Comparison of ENCODE assay signal across 19 cellular contexts in the genomic region with DNA sequence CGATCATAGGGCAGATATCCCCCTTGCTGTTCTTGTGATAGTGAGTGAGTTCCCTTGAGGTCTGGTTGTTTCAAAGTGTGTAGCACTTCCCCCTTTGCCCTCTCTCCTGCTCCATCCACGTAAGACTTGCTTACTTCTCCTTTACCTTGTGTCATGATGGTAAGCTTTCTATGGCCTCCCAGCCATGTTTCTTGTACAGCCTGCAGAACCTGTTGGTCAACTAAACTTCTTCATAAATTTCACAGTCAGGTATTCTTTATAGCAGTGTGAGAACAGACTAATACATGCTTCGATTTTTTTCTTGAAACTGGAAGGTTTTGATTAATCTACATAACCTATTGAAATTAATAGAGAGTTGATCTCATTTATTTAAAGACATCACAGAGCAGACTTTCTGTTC.
A peak's percentile ranks its signal among the peaks of the same experiment; 100 is the strongest.
DNase-seq lines count a peak whose midpoint lies in the region; TF ChIP-seq lines count a peak whose summit lies in the region.
"Had no signal": no experiment of that assay in that cellular context is flagged by ENCODE, and none has a peak within 500 bp of the region (broad histone marks: within the 10 kb centered on the region; RNA-seq: fewer than 3 reads in every experiment).

No MANE protein-coding gene starts in this region.

- H3K9me3 Mint-ChIP-seq in type B pancreatic cell: peaks cover 10% of the 10 kb centered on the region

- no peaks in the 10 kb centered on the region for H3K27me3 ChIP-seq in sigmoid colon

- TF ChIP-seq CTCF in epithelial cell of esophagus (IDR thresholded peaks at IDR 0.05; ENCODE audit: insufficient read depth, low read depth, low read length, missing control alignments) (no peak), type B pancreatic cell (conservative IDR thresholded peaks at IDR 0.05) (no peak), GM13976 (IDR thresholded peaks at IDR 0.05; ENCODE audit: borderline replicate concordance, control extremely low read depth, extremely low read depth, insufficient read depth, missing control alignments) (no peak), sigmoid colon (IDR thresholded peaks at IDR 0.05) (no peak)

- H3K4me1 Mint-ChIP-seq in type B pancreatic cell (ENCODE audit: unreplicated experiment): peaks cover 21% of the 10 kb centered on the region
- H3K4me1 Mint-ChIP-seq: H9 had no signal

- H3K27ac ChIP-seq in sigmoid colon: no peak overlapping the region
- H3K27ac ChIP-seq: 22Rv1, A549, C4-2B, HL-60 had no signal

- H3K4me3 Mint-ChIP-seq in type B pancreatic cell: peak overlapping the region; percentile 59
- H3K4me3 Mint-ChIP-seq: CD4-positive, alpha-beta T cell; H9 had no signal

- no peaks in the 10 kb centered on the region for H3K4me1 ChIP-seq in sigmoid colon
- H3K4me1 ChIP-seq: A549, Caco-2 had no signal

- H3K27me3 Mint-ChIP-seq in type B pancreatic cell: peaks cover 3% of the 10 kb centered on the region
- H3K27me3 Mint-ChIP-seq: CD4-positive, alpha-beta T cell had no signal

- H3K27ac Mint-ChIP-seq in type B pancreatic cell: peak overlapping the region; percentile 72
- H3K27ac Mint-ChIP-seq: CD4-positive, alpha-beta T cell; H9 had no signal

- 68 to 70% methylated on average over 3 of the region's 3 CpGs for WGBS in sigmoid colon, 2 donors

- H3K4me3 ChIP-seq in epithelial cell of esophagus (ENCODE audit: low read length): no peak overlapping the region
- H3K4me3 ChIP-seq in sigmoid colon: no peak overlapping the region
- H3K4me3 ChIP-seq: A549, K562 had no signal

- H3K9me3 ChIP-seq in sigmoid colon: peaks cover 0 to 4% (median 2%) of the 10 kb centered on the region in 4 donors
- H3K9me3 ChIP-seq: A549, Caco-2 had no signal

- DNase-seq in DMS53 (lab: John Stamatoyannopoulos, UW): peak; percentile 20
- peak; percentile 8 for DNase-seq in OCI-M1 (lab: John Stamatoyannopoulos, UW)
- DNase-seq in epithelial cell of esophagus (ENCODE audit: low read depth): peak; percentile 17
- no peak for DNase-seq in type B pancreatic cell (ENCODE audit: extremely low spot score, unreplicated experiment)
- DNase-seq in NCI-H524 (lab: John Stamatoyannopoulos, UW): no peak
- no peak for DNase-seq in GM13976 (ENCODE audit: low spot score)
- DNase-seq in sigmoid colon: no peak
- DNase-seq: AML-193; Caco-2; CD4-positive, alpha-beta T cell; DMS79 treated with DMSO at 0.1 percent for 48 hours; GF-D8; H9; IMR-90 had no signal

- no peak for TF ChIP-seq POLR2A in sigmoid colon (IDR thresholded peaks at IDR 0.05)

- peaks cover 7% of the 10 kb centered on the region for H3K36me3 Mint-ChIP-seq in type B pancreatic cell

- intact Hi-C loops in sigmoid colon (cut with DNase I): no loop called here

- TF ChIP-seq EP300 in sigmoid colon (IDR thresholded peaks at IDR 0.05): no peak

- in situ Hi-C loops in GM13976 (cut with MboI; ENCODE audit: low sequenced_read_pairs, unreplicated experiment): no loop called here

- H3K36me3 ChIP-seq in sigmoid colon: no peaks in the 10 kb centered on the region

Comparison
In these comparisons a context has a peak if more than half of its experiments do, and no peak if none do; other contexts are left out.
1. DNase-seq: peak in DMS53 (single experiment), OCI-M1 (single experiment) and epithelial cell of esophagus (single experiment); none in type B pancreatic cell (single experiment), NCI-H524 (0 of 2), GM13976 (single experiment) and sigmoid colon (single experiment).